Comparison of ENCODE assay signal across 1 cellular context in the genomic region with DNA sequence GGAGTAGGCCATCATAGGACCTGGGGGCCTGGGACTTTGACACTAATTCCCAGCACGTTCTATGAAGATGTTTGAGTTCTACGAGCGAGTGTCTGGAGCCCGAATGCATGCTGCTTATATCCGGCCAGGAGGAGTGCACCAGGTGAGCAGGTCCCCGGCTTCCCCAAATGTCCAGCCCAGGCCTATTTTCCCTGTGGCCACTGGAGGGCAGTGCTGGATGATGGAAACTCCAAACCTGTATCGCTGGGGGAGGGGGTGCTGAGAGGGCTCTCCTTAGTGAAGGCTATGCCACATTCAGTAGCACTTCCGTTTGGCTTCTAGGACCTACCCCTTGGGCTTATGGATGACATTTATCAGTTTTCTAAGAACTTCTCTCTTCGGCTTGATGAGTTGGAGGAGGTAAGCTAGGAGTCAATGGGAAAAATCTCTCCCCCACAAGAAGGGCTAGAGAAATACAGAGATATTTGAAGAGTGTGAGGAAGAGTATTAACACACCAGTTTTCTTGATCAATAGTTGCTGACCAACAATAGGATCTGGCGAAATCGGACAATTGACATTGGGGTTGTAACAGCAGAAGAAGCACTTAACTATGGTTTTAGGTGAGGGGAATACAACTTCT.
TF ChIP-seq lines count a peak whose summit lies in the region.

No MANE protein-coding gene starts in this region.

TF ChIP-seq in K562, 482 proteins besides CTCF, POLR2A, EP300 and RAD21 (continued from another document):
- TF ChIP-seq, protein P1, sequence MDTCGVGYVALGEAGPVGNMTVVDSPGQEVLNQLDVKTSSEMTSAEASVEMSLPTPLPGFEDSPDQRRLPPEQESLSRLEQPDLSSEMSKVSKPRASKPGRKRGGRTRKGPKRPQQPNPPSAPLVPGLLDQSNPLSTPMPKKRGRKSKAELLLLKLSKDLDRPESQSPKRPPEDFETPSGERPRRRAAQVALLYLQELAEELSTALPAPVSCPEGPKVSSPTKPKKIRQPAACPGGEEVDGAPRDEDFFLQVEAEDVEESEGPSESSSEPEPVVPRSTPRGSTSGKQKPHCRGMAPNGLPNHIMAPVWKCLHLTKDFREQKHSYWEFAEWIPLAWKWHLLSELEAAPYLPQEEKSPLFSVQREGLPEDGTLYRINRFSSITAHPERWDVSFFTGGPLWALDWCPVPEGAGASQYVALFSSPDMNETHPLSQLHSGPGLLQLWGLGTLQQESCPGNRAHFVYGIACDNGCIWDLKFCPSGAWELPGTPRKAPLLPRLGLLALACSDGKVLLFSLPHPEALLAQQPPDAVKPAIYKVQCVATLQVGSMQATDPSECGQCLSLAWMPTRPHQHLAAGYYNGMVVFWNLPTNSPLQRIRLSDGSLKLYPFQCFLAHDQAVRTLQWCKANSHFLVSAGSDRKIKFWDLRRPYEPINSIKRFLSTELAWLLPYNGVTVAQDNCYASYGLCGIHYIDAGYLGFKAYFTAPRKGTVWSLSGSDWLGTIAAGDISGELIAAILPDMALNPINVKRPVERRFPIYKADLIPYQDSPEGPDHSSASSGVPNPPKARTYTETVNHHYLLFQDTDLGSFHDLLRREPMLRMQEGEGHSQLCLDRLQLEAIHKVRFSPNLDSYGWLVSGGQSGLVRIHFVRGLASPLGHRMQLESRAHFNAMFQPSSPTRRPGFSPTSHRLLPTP (IDR thresholded peaks at IDR 0.05; ENCODE audit: borderline replicate concordance, extremely low read depth, insufficient read length), result no peak
